Comparison of ENCODE assay signal across 1 cellular context in genomic region chr11:46970913-46971625, GRCh38.
A peak's percentile ranks its signal among the peaks of the same experiment; 100 is the strongest.
TF ChIP-seq lines count a peak whose summit lies in the region.

No MANE protein-coding gene starts in this region.

TF ChIP-seq in HEK293, 187 proteins besides CTCF, POLR2A, EP300 and RAD21 (continued from another document):
- TF ChIP-seq ZBTB44 (tag by site-specific recombination; IDR thresholded peaks at IDR 0.05), result 0 out of 2 replicates have a peak, but pooled peaks have one; percentile 25
- TF ChIP-seq OSR2 (tag by site-specific recombination; IDR thresholded peaks at IDR 0.05), result peak; percentile 31; the same call in 1 of the 2 replicates
- TF ChIP-seq PRDM6 (tag by site-specific recombination; IDR thresholded peaks at IDR 0.05), result peak; percentile 58; the same call in 1 of the 2 replicates
